Comparison of ENCODE assay signal across 1 cellular context in genomic region chr2:216002274-216002673, GRCh38.
TF ChIP-seq lines count a peak whose summit lies in the region.

No MANE protein-coding gene starts in this region.

TF ChIP-seq in GM12878, 131 proteins besides CTCF, POLR2A, EP300 and RAD21 (continued from another document):
- TF ChIP-seq, protein P1, sequence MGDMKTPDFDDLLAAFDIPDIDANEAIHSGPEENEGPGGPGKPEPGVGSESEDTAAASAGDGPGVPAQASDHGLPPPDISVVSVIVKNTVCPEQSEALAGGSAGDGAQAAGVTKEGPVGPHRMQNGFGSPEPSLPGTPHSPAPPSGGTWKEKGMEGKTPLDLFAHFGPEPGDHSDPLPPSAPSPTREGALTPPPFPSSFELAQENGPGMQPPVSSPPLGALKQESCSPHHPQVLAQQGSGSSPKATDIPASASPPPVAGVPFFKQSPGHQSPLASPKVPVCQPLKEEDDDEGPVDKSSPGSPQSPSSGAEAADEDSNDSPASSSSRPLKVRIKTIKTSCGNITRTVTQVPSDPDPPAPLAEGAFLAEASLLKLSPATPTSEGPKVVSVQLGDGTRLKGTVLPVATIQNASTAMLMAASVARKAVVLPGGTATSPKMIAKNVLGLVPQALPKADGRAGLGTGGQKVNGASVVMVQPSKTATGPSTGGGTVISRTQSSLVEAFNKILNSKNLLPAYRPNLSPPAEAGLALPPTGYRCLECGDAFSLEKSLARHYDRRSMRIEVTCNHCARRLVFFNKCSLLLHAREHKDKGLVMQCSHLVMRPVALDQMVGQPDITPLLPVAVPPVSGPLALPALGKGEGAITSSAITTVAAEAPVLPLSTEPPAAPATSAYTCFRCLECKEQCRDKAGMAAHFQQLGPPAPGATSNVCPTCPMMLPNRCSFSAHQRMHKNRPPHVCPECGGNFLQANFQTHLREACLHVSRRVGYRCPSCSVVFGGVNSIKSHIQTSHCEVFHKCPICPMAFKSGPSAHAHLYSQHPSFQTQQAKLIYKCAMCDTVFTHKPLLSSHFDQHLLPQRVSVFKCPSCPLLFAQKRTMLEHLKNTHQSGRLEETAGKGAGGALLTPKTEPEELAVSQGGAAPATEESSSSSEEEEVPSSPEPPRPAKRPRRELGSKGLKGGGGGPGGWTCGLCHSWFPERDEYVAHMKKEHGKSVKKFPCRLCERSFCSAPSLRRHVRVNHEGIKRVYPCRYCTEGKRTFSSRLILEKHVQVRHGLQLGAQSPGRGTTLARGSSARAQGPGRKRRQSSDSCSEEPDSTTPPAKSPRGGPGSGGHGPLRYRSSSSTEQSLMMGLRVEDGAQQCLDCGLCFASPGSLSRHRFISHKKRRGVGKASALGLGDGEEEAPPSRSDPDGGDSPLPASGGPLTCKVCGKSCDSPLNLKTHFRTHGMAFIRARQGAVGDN (IDR thresholded peaks at IDR 0.05), result 0 out of 2 replicates have a peak, but pooled peaks have one; percentile 27
- TF ChIP-seq WRNIP1 (IDR thresholded peaks at IDR 0.05; ENCODE audit: borderline replicate concordance, low read depth, low read length) (no peak), PML (IDR thresholded peaks at IDR 0.05; ENCODE audit: low read length) (peak; percentile 53; the same call in 1 of the 2 replicates)
